30 cellular contexts compared by ENCODE assay signal in genomic region chr9:137146527-137146918, GRCh38. TPM values are rescaled to one million over a fixed set of nuclear protein-coding genes. Genes with fewer than 3 reads are reported as not detected.
DNase-seq lines count a peak whose midpoint lies in the region; ATAC-seq, FAIRE-seq and TF ChIP-seq lines count a peak whose summit lies in the region.
"Had no signal": no experiment of that assay in that cellular context is flagged by ENCODE, and none has a peak within 500 bp of the region (broad histone marks: within the 10 kb centered on the region; RNA-seq: fewer than 3 reads in every experiment).

No MANE protein-coding gene starts in this region.

- no peak overlapping the region for H3K9ac ChIP-seq in K562 (ENCODE audit: insufficient read depth in 1 of 2, low read depth in 2 of 2, low read length in 2 of 2)
- H3K9ac ChIP-seq: BLaER1 treated with 17β-estradiol and CSF1 and Interleukin-3, amounts not matched to agents 10 nM and 100 nM had no signal

- H3K4me2 ChIP-seq in K562 (ENCODE audit: insufficient read depth, low read length): no peak overlapping the region

- H3K9me1 ChIP-seq in K562 (ENCODE audit: control insufficient read depth, insufficient read depth, low read length): no peaks in the 10 kb centered on the region

- H3K4me1 Mint-ChIP-seq in T-helper 17 cell: peaks cover 4% of the 10 kb centered on the region

- TF ChIP-seq EP300 in K562 (IDR thresholded peaks at IDR 0.05; ENCODE audit: low read length): no peak

- TF ChIP-seq POLR2A in K562 (conservative IDR thresholded peaks at IDR 0.05): no peak

- peak; percentile 14 for DNase-seq in ACHN
- DNase-seq in K562 (ENCODE audit: extremely low read depth in 1 of 4, low spot score in 3 of 4): peak in 1 of 4 experiments; percentile 19
- DNase-seq in T-helper 17 cell: no peak
- DNase-seq: activated CD4-positive, alpha-beta T cell treated with anti-CD3 and anti-CD28 coated beads, Interleukin-2, amount 50 U/mL, for 1 hour; activated CD4-positive, CD25-positive, alpha-beta regulatory T cell; activated effector memory CD4-positive, alpha-beta T cell treated with Interleukin-2 at 50 U/mL for 16 hours; activated T-cell treated with anti-CD3 and anti-CD28 coated beads, Interleukin-2, amount 50 U/mL, for 1 hour; anterior cingulate cortex; HCEC 1CT; kidney glomerular epithelial cell; lower lobe of right lung; NCI-H1092; NCI-H1694; NCI-H446 treated with DMSO at 0.1 percent for 48 hours; NCI-H82; nucleus accumbens; stimulated activated CD4-positive, alpha-beta T cell treated with anti-CD3 and anti-CD28 coated beads, Interleukin-4, amount 100 ng/mL, for 1 hour; T-cell; thyroid gland had no signal

- intact Hi-C loops in K562 (cut with micrococcal nuclease): no loop called here

- in situ Hi-C loops in ACHN (cut with HindIII; ENCODE audit: low pct_ligation_motif_present, low pct_unique_long_range_greater_than_20kb, low sequenced_read_pairs) (no loop called here), K562 (cut with MboI) (no loop called here)

- TF ChIP-seq RAD21 in K562 (CRISPR knock-in tag; conservative IDR thresholded peaks at IDR 0.05 in 1 of 2, IDR thresholded peaks at IDR 0.05 in 1 of 2): no peak

- H3K36me3 Mint-ChIP-seq in T-helper 17 cell (ENCODE audit: low read depth): peaks cover 6% of the 10 kb centered on the region
- H3K36me3 Mint-ChIP-seq: activated naive CD4-positive, alpha-beta T cell treated with anti-CD3 and anti-CD28 coated beads, Interleukin-2, amount 50 U/mL, for 72 hours; naive thymus-derived CD4-positive, alpha-beta T cell; T-cell had no signal

- WGBS in K562 (ENCODE audit: insufficient coverage, low coverage, missing lambda C conversion rate): 20% methylated on average over 5 of the region's 9 CpGs

- no peaks in the 10 kb centered on the region for H3K9me3 ChIP-seq in HEK293 (ENCODE audit: control insufficient read depth, insufficient read depth, low read depth, low read length)
- no peaks in the 10 kb centered on the region for H3K9me3 ChIP-seq in K562 (replicated peaks; ENCODE audit: control insufficient read depth, insufficient read depth, low read depth, low read length)
- no peaks in the 10 kb centered on the region for H3K9me3 ChIP-seq in T-helper 17 cell (ENCODE audit: control insufficient read depth, low read length, poor library complexity, severe bottlenecking)
- H3K9me3 ChIP-seq: BLaER1 treated with 17β-estradiol and CSF1 and Interleukin-3, amounts not matched to agents 10 nM and 100 nM; breast epithelium; lower lobe of right lung; psoas muscle; SJSA1; thyroid gland had no signal

- no peaks in the 10 kb centered on the region for H3K79me2 ChIP-seq in K562 (ENCODE audit: control insufficient read depth, insufficient read depth, low read length)

- H2AFZ ChIP-seq in K562 (ENCODE audit: low read depth, low read length): no peak overlapping the region

- CTCF ChIA-PET in HEK293 (lab: Yijun Ruan, JAX) (no interaction called here), K562 (lab: Yijun Ruan, JAX; ENCODE audit: low intra/inter-chr PET ratio) (interaction anchor here (0.6 kb wide), 1 partner anchor 113 kb away, joined by 3 read pairs; no protein-coding TSS in a partner anchor)

- H3K27ac Mint-ChIP-seq in T-helper 17 cell: no peak overlapping the region
- H3K27ac Mint-ChIP-seq: activated naive CD4-positive, alpha-beta T cell treated with anti-CD3 and anti-CD28 coated beads, Interleukin-2, amount 50 U/mL, for 72 hours had no signal

- no peak overlapping the region for H3K4me3 ChIP-seq in HEK293 (ENCODE audit: low read depth, low read length)
- no peak overlapping the region for H3K4me3 ChIP-seq in K562
- H3K4me3 ChIP-seq: BLaER1 treated with 17β-estradiol and CSF1 and Interleukin-3, amounts not matched to agents 10 nM and 100 nM; breast epithelium; lower lobe of right lung; psoas muscle; SJSA1; thyroid gland had no signal

- H3K27ac ChIP-seq in HEK293 (ENCODE audit: extremely low read depth, low read depth, low read length): no peak overlapping the region
- no peak overlapping the region for H3K27ac ChIP-seq in K562 (ENCODE audit: extremely low read depth, low read depth, low read length)
- H3K27ac ChIP-seq: BLaER1 treated with 17β-estradiol and CSF1 and Interleukin-3, amounts not matched to agents 10 nM and 100 nM; breast epithelium; lower lobe of right lung; psoas muscle; SJSA1; thyroid gland had no signal

- H3K4me3 Mint-ChIP-seq in T-helper 17 cell: no peak overlapping the region
- H3K4me3 Mint-ChIP-seq: naive thymus-derived CD4-positive, alpha-beta T cell; T-cell had no signal

- no peak for ATAC-seq in K562
- no peak for ATAC-seq in GM18868 (IDR thresholded peaks at IDR 0.05; ENCODE audit: unreplicated experiment)
- ATAC-seq in T-helper 17 cell: no peak
- ATAC-seq: activated naive CD4-positive, alpha-beta T cell treated with anti-CD3 and anti-CD28 coated beads, Interleukin-2, amount 50 U/mL, for 72 hours; lower lobe of right lung; naive thymus-derived CD4-positive, alpha-beta T cell; psoas muscle; T-cell had no signal

- no peaks in the 10 kb centered on the region for H3K36me3 ChIP-seq in HEK293 (ENCODE audit: control insufficient read depth in 2 of 2, insufficient read depth in 1 of 2, low read length in 2 of 2)
- H3K36me3 ChIP-seq in K562 (ENCODE audit: control insufficient read depth, insufficient read depth, low read length): no peaks in the 10 kb centered on the region
- H3K36me3 ChIP-seq: BLaER1 treated with 17β-estradiol and CSF1 and Interleukin-3, amounts not matched to agents 10 nM and 100 nM; breast epithelium; lower lobe of right lung; SJSA1; thyroid gland had no signal

- H4K20me1 ChIP-seq in K562 (replicated peaks; ENCODE audit: control insufficient read depth, insufficient read depth, low read length): 0 out of 2 replicates have a peak, but pooled peaks cover 5% of the 10 kb centered on the region

- FAIRE-seq in K562 (lab: Jason Lieb, UNC): no peak
- FAIRE-seq: endothelial cell of umbilical vein, frontal cortex, G401.6 had no signal

- H3K4me1 ChIP-seq in HEK293 (ENCODE audit: control insufficient read depth, insufficient read depth, low read length): no peaks in the 10 kb centered on the region
- peaks cover 8 to 52% of the 10 kb centered on the region in 2 experiments; a peak in 3 of 5 replicates for H3K4me1 ChIP-seq in K562 (replicated peaks in 1 of 2; ENCODE audit: control insufficient read depth in 2 of 2, insufficient read depth in 2 of 2, low read length in 2 of 2)
- H3K4me1 ChIP-seq: breast epithelium, lower lobe of right lung, psoas muscle, SJSA1, thyroid gland had no signal

- peaks cover 9 to 25% of the 10 kb centered on the region in 2 experiments; a peak in 4 of 5 replicates for H3K27me3 ChIP-seq in K562 (ENCODE audit: control insufficient read depth in 2 of 2, insufficient read depth in 2 of 2, low read length in 2 of 2)
- H3K27me3 ChIP-seq: thyroid gland had no signal

- peaks cover 29% of the 10 kb centered on the region for H3K27me3 Mint-ChIP-seq in T-helper 17 cell

- TF ChIP-seq CTCF in HEK293 (tag by site-specific recombination; IDR thresholded peaks at IDR 0.05): no peak
- TF ChIP-seq CTCF in K562 (IDR thresholded peaks at IDR 0.05 in 2 of 3, conservative IDR thresholded peaks at IDR 0.05 in 1 of 3; ENCODE audit: insufficient read depth in 2 of 3, low read depth in 1 of 3, low read length in 3 of 3): no peak

- no TSS peak for BruUV-seq in K562 (replicated peaks; lab: Mats Ljungman, UMichigan)

- POLR2A ChIA-PET in HEK293 (lab: Yijun Ruan, JAX) (interaction anchor here (0.6 to 1.1 kb wide), 4 partner anchors 11 to 495 kb away, joined by 3 to 7 read pairs (median 4); no protein-coding TSS in a partner anchor), K562 (lab: Yijun Ruan, JAX) (interaction anchor here (0.6 to 1.0 kb wide), 3 partner anchors 9 to 358 kb away, joined by 3 to 5 read pairs (median 3); no protein-coding TSS in a partner anchor)

RNA-seq across cellular contexts. Expression of gene GRIN1, which starts 7.6 kb away (rescaled TPM):
- total RNA-seq in K562 (2011; cell fraction: chromatin; rRNA removed; ENCODE audit: low replicate concordance): 0.25 and 3.0 TPM in 2 replicates
- 0.67 and 3.3 TPM in 2 replicates for total RNA-seq in K562 (2011; cell fraction: nucleolus; rRNA removed)
- total RNA-seq in K562 (2011; cell fraction: nucleoplasm; rRNA removed): 0.53 and 1.2 TPM in 2 replicates
- not detected in 2 replicates for total RNA-seq in K562 (2014; rRNA removed)
- total RNA-seq in K562 (2014; rRNA removed; fragmentation: Illumina TruSeq; extraction: Trizol): not detected in 2 replicates
- total RNA-seq in K562 (2015; rRNA removed; fragmentation: Illumina TruSeq; extraction: Trizol): not detected in 2 replicates
- 0.35 and 0.36 TPM in 2 replicates for total RNA-seq in K562 (2021)
- polyA plus RNA-seq in K562 (2011; rRNA removed): 0.03 and 0.04 TPM in 2 replicates
- polyA plus RNA-seq in K562 (2011; cell fraction: cytosol; rRNA removed): 0.04 and 0.07 TPM in 2 replicates
- 0.34 and 0.67 TPM in 2 replicates for polyA plus RNA-seq in K562 (2011; cell fraction: nucleus; rRNA removed)
- polyA plus RNA-seq in K562 (2012): 0.35 and 0.38 TPM in 2 replicates
- 0.08 TPM in 1 of 2 replicates, not detected in the other for polyA plus RNA-seq in K562 (2014; fragmentation: Illumina TruSeq; extraction: Trizol)
- not detected for polyA plus RNA-seq in K562 (2014; fragmentation: Nextera tagmentation; extraction: Ambion mirVana)
- polyA plus RNA-seq in K562 (2014; rRNA removed): 0.08 and 0.16 TPM in 2 replicates
- not detected in 2 replicates for polyA minus RNA-seq in K562 (2011; rRNA and poly(A)+ RNA removed)
- polyA minus RNA-seq in K562 (2011; cell fraction: cytosol; rRNA and poly(A)+ RNA removed): not detected in 2 replicates
- polyA minus RNA-seq in K562 (2011; cell fraction: nucleus; rRNA and poly(A)+ RNA removed): 0.13 and 0.56 TPM in 2 replicates
- not detected for total RNA-seq in T-helper 17 cell
- total RNA-seq: endothelial cell of umbilical vein; naive thymus-derived CD4-positive, alpha-beta T cell; psoas muscle; SJSA1; T-cell; thyroid gland had no signal
- polyA plus RNA-seq: endothelial cell of umbilical vein; naive thymus-derived CD4-positive, alpha-beta T cell had no signal

RNA-seq across cellular contexts. Expression of gene LRRC26, which starts 23.3 kb away (rescaled TPM):
- not detected in 2 replicates for total RNA-seq in K562 (2011; cell fraction: chromatin; rRNA removed; ENCODE audit: low replicate concordance)
- total RNA-seq in K562 (2011; cell fraction: nucleolus; rRNA removed): not detected in 2 replicates
- not detected in 2 replicates for total RNA-seq in K562 (2011; cell fraction: nucleoplasm; rRNA removed)
- total RNA-seq in K562 (2014; rRNA removed) (not detected in 2 replicates), K562 (2014; rRNA removed; fragmentation: Illumina TruSeq; extraction: Trizol) (not detected in 2 replicates), K562 (2015; rRNA removed; fragmentation: Illumina TruSeq; extraction: Trizol) (not detected in 2 replicates), K562 (2021) (not detected in 2 replicates), T-helper 17 cell (not detected)
- polyA plus RNA-seq in K562 (2011; rRNA removed) (not detected in 2 replicates), K562 (2014; fragmentation: Illumina TruSeq; extraction: Trizol) (not detected in 2 replicates), K562 (2014; fragmentation: Nextera tagmentation; extraction: Ambion mirVana) (not detected), K562 (2014; rRNA removed) (not detected in 2 replicates)
- 0.06 TPM in 1 of 2 replicates, not detected in the other for polyA plus RNA-seq in K562 (2011; cell fraction: cytosol; rRNA removed)
- polyA plus RNA-seq in K562 (2011; cell fraction: nucleus; rRNA removed): not detected in 2 replicates
- not detected in 2 replicates for polyA plus RNA-seq in K562 (2012)
- polyA minus RNA-seq in K562 (2011; rRNA and poly(A)+ RNA removed): not detected in 2 replicates
- polyA minus RNA-seq in K562 (2011; cell fraction: cytosol; rRNA and poly(A)+ RNA removed): not detected in 2 replicates
- not detected in 2 replicates for polyA minus RNA-seq in K562 (2011; cell fraction: nucleus; rRNA and poly(A)+ RNA removed)
- total RNA-seq: activated naive CD4-positive, alpha-beta T cell treated with anti-CD3 and anti-CD28 coated beads, Interleukin-2, amount 50 U/mL, for 72 hours; endothelial cell of umbilical vein; psoas muscle; SJSA1; T-cell; thyroid gland had no signal
- polyA plus RNA-seq: naive thymus-derived CD4-positive, alpha-beta T cell; psoas muscle had no signal

RNA-seq across cellular contexts. Expression of gene TMEM210, which starts 25.3 kb away (rescaled TPM):
- total RNA-seq in K562 (2011; cell fraction: chromatin; rRNA removed; ENCODE audit: low replicate concordance): not detected in 2 replicates
- not detected in 2 replicates for total RNA-seq in K562 (2011; cell fraction: nucleolus; rRNA removed)
- not detected in 2 replicates for total RNA-seq in K562 (2011; cell fraction: nucleoplasm; rRNA removed)
- total RNA-seq in K562 (2014; rRNA removed): not detected in 2 replicates
- not detected in 2 replicates for total RNA-seq in K562 (2014; rRNA removed; fragmentation: Illumina TruSeq; extraction: Trizol)
- not detected in 2 replicates for total RNA-seq in K562 (2015; rRNA removed; fragmentation: Illumina TruSeq; extraction: Trizol)
- total RNA-seq in K562 (2021): not detected in 2 replicates
- polyA plus RNA-seq in K562 (2011; rRNA removed): not detected in 2 replicates
- not detected in 2 replicates for polyA plus RNA-seq in K562 (2011; cell fraction: cytosol; rRNA removed)
- polyA plus RNA-seq in K562 (2011; cell fraction: nucleus; rRNA removed): not detected in 2 replicates
- polyA plus RNA-seq in K562 (2012): not detected in 2 replicates
- polyA plus RNA-seq in K562 (2014; fragmentation: Illumina TruSeq; extraction: Trizol): not detected in 2 replicates
- not detected for polyA plus RNA-seq in K562 (2014; fragmentation: Nextera tagmentation; extraction: Ambion mirVana)
- not detected in 2 replicates for polyA plus RNA-seq in K562 (2014; rRNA removed)
- not detected in 2 replicates for polyA minus RNA-seq in K562 (2011; rRNA and poly(A)+ RNA removed)
- not detected in 2 replicates for polyA minus RNA-seq in K562 (2011; cell fraction: cytosol; rRNA and poly(A)+ RNA removed)
- not detected in 2 replicates for polyA minus RNA-seq in K562 (2011; cell fraction: nucleus; rRNA and poly(A)+ RNA removed)
- not detected for total RNA-seq in T-helper 17 cell
- total RNA-seq: activated naive CD4-positive, alpha-beta T cell treated with anti-CD3 and anti-CD28 coated beads, Interleukin-2, amount 50 U/mL, for 72 hours; breast epithelium; endothelial cell of umbilical vein; frontal cortex; lower lobe of right lung; naive thymus-derived CD4-positive, alpha-beta T cell; psoas muscle; SJSA1; T-cell; thyroid gland had no signal
- polyA plus RNA-seq: endothelial cell of umbilical vein; naive thymus-derived CD4-positive, alpha-beta T cell; psoas muscle had no signal

RNA-seq across cellular contexts. Expression of gene DPP7, which starts 32.0 kb away (rescaled TPM):
- 175 and 615 TPM in 2 replicates for total RNA-seq in K562 (2011; cell fraction: chromatin; rRNA removed; ENCODE audit: low replicate concordance)
- 837 and 852 TPM in 2 replicates for total RNA-seq in K562 (2011; cell fraction: nucleolus; rRNA removed)
- 311 and 347 TPM in 2 replicates for total RNA-seq in K562 (2011; cell fraction: nucleoplasm; rRNA removed)
- total RNA-seq in K562 (2014; rRNA removed) (231 and 272 TPM in 2 replicates), K562 (2014; rRNA removed; fragmentation: Illumina TruSeq; extraction: Trizol) (11.3 and 24.9 TPM in 2 replicates), K562 (2015; rRNA removed; fragmentation: Illumina TruSeq; extraction: Trizol) (140 and 141 TPM in 2 replicates), K562 (2021) (311 and 322 TPM in 2 replicates), T-helper 17 cell (100 to 1,000 TPM; 270 to 311 TPM)
- polyA plus RNA-seq in K562 (2011; rRNA removed) (132 and 158 TPM in 2 replicates), K562 (2014; fragmentation: Illumina TruSeq; extraction: Trizol) (48.4 and 105 TPM in 2 replicates), K562 (2014; fragmentation: Nextera tagmentation; extraction: Ambion mirVana) (1 to 10 TPM in 1 of 2 experiments, under 1 TPM in 1; 0.99 to 4.1 TPM), K562 (2014; rRNA removed) (352 and 365 TPM in 2 replicates)
- polyA plus RNA-seq in K562 (2011; cell fraction: cytosol; rRNA removed): 141 and 377 TPM in 2 replicates
- polyA plus RNA-seq in K562 (2011; cell fraction: nucleus; rRNA removed): 1,627 and 2,902 TPM in 2 replicates
- polyA plus RNA-seq in K562 (2012): 245 and 282 TPM in 2 replicates
- polyA minus RNA-seq in K562 (2011; rRNA and poly(A)+ RNA removed): 9.4 and 25.8 TPM in 2 replicates
- polyA minus RNA-seq in K562 (2011; cell fraction: cytosol; rRNA and poly(A)+ RNA removed): 61.7 and 63.0 TPM in 2 replicates
- polyA minus RNA-seq in K562 (2011; cell fraction: nucleus; rRNA and poly(A)+ RNA removed): 112 and 134 TPM in 2 replicates

RNA-seq across cellular contexts. Expression of gene ANAPC2, which starts 41.8 kb away (rescaled TPM):
- 116 and 279 TPM in 2 replicates for total RNA-seq in K562 (2011; cell fraction: chromatin; rRNA removed; ENCODE audit: low replicate concordance)
- total RNA-seq in K562 (2011; cell fraction: nucleolus; rRNA removed): 160 and 161 TPM in 2 replicates
- total RNA-seq in K562 (2011; cell fraction: nucleoplasm; rRNA removed): 110 and 125 TPM in 2 replicates
- total RNA-seq in K562 (2014; rRNA removed) (19.8 and 23.4 TPM in 2 replicates), K562 (2014; rRNA removed; fragmentation: Illumina TruSeq; extraction: Trizol) (5.8 and 8.0 TPM in 2 replicates), K562 (2015; rRNA removed; fragmentation: Illumina TruSeq; extraction: Trizol) (16.4 and 17.5 TPM in 2 replicates), K562 (2021) (50.7 and 56.5 TPM in 2 replicates), T-helper 17 cell (100 to 1,000 TPM; 114 to 116 TPM)
- polyA plus RNA-seq in K562 (2011; rRNA removed) (17.7 and 22.1 TPM in 2 replicates), K562 (2014; fragmentation: Illumina TruSeq; extraction: Trizol) (10.1 and 19.3 TPM in 2 replicates), K562 (2014; fragmentation: Nextera tagmentation; extraction: Ambion mirVana) (under 1 TPM in 1 of 2 experiments, not detected in 1; 0.11 TPM), K562 (2014; rRNA removed) (41.6 and 46.1 TPM in 2 replicates)
- 11.1 and 24.4 TPM in 2 replicates for polyA plus RNA-seq in K562 (2011; cell fraction: cytosol; rRNA removed)
- 195 and 268 TPM in 2 replicates for polyA plus RNA-seq in K562 (2011; cell fraction: nucleus; rRNA removed)
- 30.8 and 42.2 TPM in 2 replicates for polyA plus RNA-seq in K562 (2012)
- 10.4 and 13.3 TPM in 2 replicates for polyA minus RNA-seq in K562 (2011; rRNA and poly(A)+ RNA removed)
- 30.0 and 32.4 TPM in 2 replicates for polyA minus RNA-seq in K562 (2011; cell fraction: cytosol; rRNA and poly(A)+ RNA removed)
- polyA minus RNA-seq in K562 (2011; cell fraction: nucleus; rRNA and poly(A)+ RNA removed): 61.7 and 67.4 TPM in 2 replicates
